In genomic region chr16:65779196-65779595, GRCh38 we compare ENCODE assay signal across 24 cellular contexts.
"Had no signal": no experiment of that assay in that cellular context is flagged by ENCODE, and none has a peak within 500 bp of the region (broad histone marks: within the 10 kb centered on the region; RNA-seq: fewer than 3 reads in every experiment).

No MANE protein-coding gene starts in this region.

- H3K36me3 Mint-ChIP-seq: stimulated activated memory B cell treated with anti-CD40 and anti-IgM and Interleukin-4, amounts not matched to agents 10 μg/mL and 1 μg/mL and 100 μg/mL, for 72 hours had no signal

- H3K27me3 Mint-ChIP-seq: stimulated activated memory B cell treated with anti-CD40 and anti-IgM and Interleukin-4, amounts not matched to agents 10 μg/mL and 1 μg/mL and 100 μg/mL, for 72 hours had no signal

- H3K9me3 ChIP-seq: colonic mucosa, gastrocnemius medialis, ovary, testis, upper lobe of right lung, uterus had no signal

- DNase-seq: colonic mucosa; dermis blood vessel endothelial cell; foreskin fibroblast; gastrocnemius medialis; head of caudate nucleus; mesenchymal stem cell; midbrain; naive thymus-derived CD4-positive, alpha-beta T cell; nephron progenitor cell; nucleus accumbens; ovary; posterior cingulate gyrus; psoas muscle; right cardiac atrium; spleen; stimulated activated CD4-positive, alpha-beta T cell treated with anti-CD3 and anti-CD28 coated beads, Interleukin-4, amount 100 ng/mL, for 4 hours; stimulated activated naive CD8-positive, alpha-beta T cell treated with anti-CD3 and anti-CD28 coated beads, Interleukin-15, Interleukin-2, amounts not matched to agents 100 U/mL and 50 U/mL, for 24 hours; substantia nigra; testis; upper lobe of right lung; uterus had no signal

- H3K36me3 ChIP-seq: colonic mucosa, gastrocnemius medialis, ovary, spleen, tibial nerve, upper lobe of right lung, uterus had no signal

- H3K27ac Mint-ChIP-seq: naive thymus-derived CD4-positive, alpha-beta T cell; nephron progenitor cell; stimulated activated memory B cell treated with anti-CD40 and anti-IgM and Interleukin-4, amounts not matched to agents 10 μg/mL and 1 μg/mL and 100 μg/mL, for 72 hours had no signal

- H3K27ac ChIP-seq: colonic mucosa, gastrocnemius medialis, ovary, psoas muscle, skin epidermis, spleen, testis, tibial nerve, upper lobe of right lung, uterus had no signal

- H3K4me1 ChIP-seq: colonic mucosa, gastrocnemius medialis, psoas muscle, testis, upper lobe of right lung had no signal

- H3K27me3 ChIP-seq: colonic mucosa, gastrocnemius medialis, ovary, spleen, testis, tibial nerve, upper lobe of right lung, uterus had no signal

- H3K4me1 Mint-ChIP-seq: naive thymus-derived CD4-positive, alpha-beta T cell; stimulated activated memory B cell treated with anti-CD40 and anti-IgM and Interleukin-4, amounts not matched to agents 10 μg/mL and 1 μg/mL and 100 μg/mL, for 72 hours had no signal

- H3K4me3 Mint-ChIP-seq: naive thymus-derived CD4-positive, alpha-beta T cell; nephron progenitor cell; stimulated activated memory B cell treated with anti-CD40 and anti-IgM and Interleukin-4, amounts not matched to agents 10 μg/mL and 1 μg/mL and 100 μg/mL, for 72 hours had no signal

- H3K4me3 ChIP-seq: colonic mucosa, gastrocnemius medialis, ovary, psoas muscle, skin epidermis, spleen, testis, tibial nerve, upper lobe of right lung, uterus had no signal
